Comparison of ENCODE assay signal across 20 cellular contexts in the genomic region with DNA sequence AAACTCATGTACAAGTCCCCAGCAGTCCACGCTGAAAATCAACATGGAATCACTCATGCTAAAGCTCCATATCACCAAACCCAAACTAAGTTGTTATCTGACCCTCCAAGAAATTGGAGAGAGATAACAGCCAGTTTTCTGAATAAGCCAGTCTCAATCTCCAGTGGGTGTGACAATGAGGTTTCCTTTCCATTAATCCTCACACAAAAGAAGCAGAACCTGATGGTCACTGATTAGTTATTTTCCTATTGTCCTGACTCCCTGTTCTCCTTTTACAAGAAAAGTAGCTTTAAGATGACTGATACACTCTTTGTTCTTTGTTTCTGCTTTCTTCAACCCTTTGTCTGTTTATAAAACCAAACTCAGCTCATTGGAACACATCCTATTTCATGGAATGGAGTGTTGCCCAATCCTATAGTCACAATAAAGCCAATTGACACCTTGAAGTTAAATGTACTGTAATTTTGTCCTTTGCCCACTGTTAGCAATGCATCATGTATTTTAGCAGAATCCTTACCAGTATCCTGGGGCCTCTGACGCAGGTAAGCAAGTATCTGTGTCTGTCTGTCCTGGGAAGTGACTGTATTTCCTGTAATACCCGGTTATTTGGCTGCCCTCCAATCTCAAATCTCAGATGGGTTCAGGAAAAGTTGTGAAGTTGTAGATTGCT. TPM values are rescaled to one million over a fixed set of nuclear protein-coding genes. Genes with fewer than 3 reads are reported as not detected.
A peak's percentile ranks its signal among the peaks of the same experiment; 100 is the strongest.
DNase-seq lines count a peak whose midpoint lies in the region; ATAC-seq and TF ChIP-seq lines count a peak whose summit lies in the region.
"Had no signal": no experiment of that assay in that cellular context is flagged by ENCODE, and none has a peak within 500 bp of the region (broad histone marks: within the 10 kb centered on the region; RNA-seq: fewer than 3 reads in every experiment).

No MANE protein-coding gene starts in this region.

- no peak overlapping the region for H3K27ac Mint-ChIP-seq in activated T-helper 1 cell treated with anti-CD3 and anti-CD28 coated beads, Interleukin-12 subunit alpha, Interleukin-12 subunit beta, Interleukin-2, Interleukin-4 antibody, amounts not matched to agents 30 ng/mL and 10 ng/mL and 1 ng/mL, durations not matched to agents 14 hours and 24 hours and 36 hours
- H3K27ac Mint-ChIP-seq: activated CD4-positive, alpha-beta memory T cell treated with anti-CD3 and anti-CD28 coated beads for 36 hours; CD8-positive, alpha-beta memory T cell; HFFc6; stimulated activated naive CD8-positive, alpha-beta T cell treated with anti-CD3 and anti-CD28 coated beads, Interleukin-15, amount 100 ng/mL, for 72 hours had no signal

- POLR2A ChIA-PET in PC-3 (lab: Charles Lee; ENCODE audit: unreplicated experiment): no interaction called here

- 38% methylated on average over 3 of the region's 3 CpGs for WGBS in mammary epithelial cell (ENCODE audit: low coverage, missing lambda C conversion rate)

- no peaks in the 10 kb centered on the region for H3K36me3 ChIP-seq in PC-3 (ENCODE audit: low read depth, low read length)
- no peaks in the 10 kb centered on the region for H3K36me3 ChIP-seq in mammary epithelial cell (ENCODE audit: insufficient read depth, low read length)
- H3K36me3 ChIP-seq: right atrium auricular region, transverse colon had no signal

- in situ Hi-C loops in mammary epithelial cell (cut with MboI; ENCODE audit: low sequenced_read_pairs in 2 of 2): no loop called here

- H2AFZ ChIP-seq in PC-3 (ENCODE audit: low read length) (no peak overlapping the region), mammary epithelial cell (ENCODE audit: low read depth, low read length) (peak overlapping the region; percentile 60)

- H3K4me3 ChIP-seq in PC-3 (ENCODE audit: low read length): no peak overlapping the region
- no peak overlapping the region for H3K4me3 ChIP-seq in mammary epithelial cell (replicated peaks in 1 of 3; ENCODE audit: insufficient read depth in 1 of 3, low read depth in 2 of 3, low read length in 3 of 3)
- no peak overlapping the region for H3K4me3 ChIP-seq in fibroblast of villous mesenchyme (ENCODE audit: low read depth, low read length)
- H3K4me3 ChIP-seq: right atrium auricular region, transverse colon had no signal

- H3K27me3 ChIP-seq in PC-3 (ENCODE audit: low read length) (no peaks in the 10 kb centered on the region), mammary epithelial cell (ENCODE audit: insufficient read depth, low read length) (no peaks in the 10 kb centered on the region)
- H3K27me3 ChIP-seq: right atrium auricular region had no signal

- intact Hi-C loops in PC-3 (cut with micrococcal nuclease) (no loop called here), mammary epithelial cell (cut with micrococcal nuclease) (no loop called here)
- intact Hi-C loops in activated T-helper 1 cell treated with anti-CD3 and anti-CD28 coated beads, Interleukin-12 subunit alpha, Interleukin-12 subunit beta, Interleukin-2, Interleukin-4 antibody, amounts not matched to agents 30 ng/mL and 10 ng/mL and 1 ng/mL, durations not matched to agents 14 hours and 24 hours and 36 hours (cut with micrococcal nuclease): no loop called here

- peaks cover 16% of the 10 kb centered on the region; the same call in 1 of the 2 replicates for H3K4me1 ChIP-seq in PC-3 (ENCODE audit: insufficient read depth, low read length)
- peaks cover 17% of the 10 kb centered on the region for H3K4me1 ChIP-seq in mammary epithelial cell (ENCODE audit: insufficient read depth, low read length)
- H3K4me1 ChIP-seq: right atrium auricular region, transverse colon had no signal

- H4K20me1 ChIP-seq in PC-3 (ENCODE audit: low read length) (no peaks in the 10 kb centered on the region), mammary epithelial cell (ENCODE audit: insufficient read depth, low read length) (no peaks in the 10 kb centered on the region)

- peaks cover 17% of the 10 kb centered on the region for H3K27me3 Mint-ChIP-seq in activated T-helper 1 cell treated with anti-CD3 and anti-CD28 coated beads, Interleukin-12 subunit alpha, Interleukin-12 subunit beta, Interleukin-2, Interleukin-4 antibody, amounts not matched to agents 30 ng/mL and 10 ng/mL and 1 ng/mL, durations not matched to agents 14 hours and 24 hours and 36 hours (ENCODE audit: insufficient read depth)
- H3K27me3 Mint-ChIP-seq: stimulated activated naive CD8-positive, alpha-beta T cell treated with anti-CD3 and anti-CD28 coated beads, Interleukin-15, amount 100 ng/mL, for 72 hours had no signal

- no peak overlapping the region for H3K4me3 Mint-ChIP-seq in activated T-helper 1 cell treated with anti-CD3 and anti-CD28 coated beads, Interleukin-12 subunit alpha, Interleukin-12 subunit beta, Interleukin-2, Interleukin-4 antibody, amounts not matched to agents 30 ng/mL and 10 ng/mL and 1 ng/mL, durations not matched to agents 14 hours and 24 hours and 36 hours
- H3K4me3 Mint-ChIP-seq: activated CD4-positive, alpha-beta memory T cell treated with anti-CD3 and anti-CD28 coated beads for 36 hours; CD8-positive, alpha-beta memory T cell; HFFc6; stimulated activated naive CD8-positive, alpha-beta T cell treated with anti-CD3 and anti-CD28 coated beads, Interleukin-15, amount 100 ng/mL, for 72 hours had no signal

- no peaks in the 10 kb centered on the region for H3K36me3 Mint-ChIP-seq in activated T-helper 1 cell treated with anti-CD3 and anti-CD28 coated beads, Interleukin-12 subunit alpha, Interleukin-12 subunit beta, Interleukin-2, Interleukin-4 antibody, amounts not matched to agents 30 ng/mL and 10 ng/mL and 1 ng/mL, durations not matched to agents 14 hours and 24 hours and 36 hours (ENCODE audit: low read depth)
- H3K36me3 Mint-ChIP-seq: activated CD4-positive, alpha-beta memory T cell treated with anti-CD3 and anti-CD28 coated beads for 36 hours had no signal

- TF ChIP-seq CTCF in PC-3 (conservative IDR thresholded peaks at IDR 0.05; ENCODE audit: low read depth, low read length): no peak
- TF ChIP-seq CTCF in mammary epithelial cell (conservative IDR thresholded peaks at IDR 0.05 in 1 of 2, IDR thresholded peaks at IDR 0.05 in 1 of 2; ENCODE audit: extremely low read depth in 1 of 2, insufficient read depth in 1 of 2, low read depth in 1 of 2, low read length in 2 of 2): no peak
- no peak for TF ChIP-seq CTCF in fibroblast of villous mesenchyme (IDR thresholded peaks at IDR 0.05; ENCODE audit: insufficient read depth, low read depth, low read length)

- H3K9ac ChIP-seq in PC-3 (ENCODE audit: low read length): no peak overlapping the region
- peak overlapping the region; percentile 31 for H3K9ac ChIP-seq in mammary epithelial cell (ENCODE audit: insufficient read depth, low read length)

- peak; percentile 61 for DNase-seq in PC-3
- peak; percentile 87 for DNase-seq in mammary epithelial cell
- DNase-seq in fibroblast of villous mesenchyme (ENCODE audit: low read depth): peak; percentile 10
- DNase-seq in renal cortical epithelial cell (ENCODE audit: low read depth): peak; percentile 6
- DNase-seq in HuH-7 (ENCODE audit: low spot score): no peak
- no peak for DNase-seq in activated T-helper 1 cell treated with anti-CD3 and anti-CD28 coated beads, Interleukin-12 subunit alpha, Interleukin-12 subunit beta, Interleukin-2, Interleukin-4 antibody, amounts not matched to agents 30 ng/mL and 10 ng/mL and 1 ng/mL, durations not matched to agents 14 hours and 24 hours and 36 hours (ENCODE audit: low spot score)
- no peak for DNase-seq in MV-4-11 (lab: John Stamatoyannopoulos, UW)
- DNase-seq: activated CD4-positive, alpha-beta memory T cell treated with anti-CD3 and anti-CD28 coated beads for 36 hours; activated gamma-delta T cell treated with Interleukin-2 at 50 U/mL for 16 hours; caudate nucleus; CD8-positive, alpha-beta memory T cell; DMS53; HFFc6; naive thymus-derived CD4-positive, alpha-beta T cell; NCI-H1105 treated with DMSO at 0.1 percent for 48 hours; NCI-H2081 treated with DMSO at 0.1 percent for 48 hours; stimulated activated naive CD8-positive, alpha-beta T cell treated with anti-CD3 and anti-CD28 coated beads, Interleukin-15, amount 100 ng/mL, for 72 hours; transverse colon had no signal

- peaks cover 6% of the 10 kb centered on the region for H3K4me1 Mint-ChIP-seq in activated T-helper 1 cell treated with anti-CD3 and anti-CD28 coated beads, Interleukin-12 subunit alpha, Interleukin-12 subunit beta, Interleukin-2, Interleukin-4 antibody, amounts not matched to agents 30 ng/mL and 10 ng/mL and 1 ng/mL, durations not matched to agents 14 hours and 24 hours and 36 hours (ENCODE audit: low read depth)

- dilution Hi-C loops in mammary epithelial cell (cut with HindIII; ENCODE audit: low sequenced_read_pairs): no loop called here

- peak overlapping the region; percentile 6; the same call in 1 of the 2 replicates for H3K4me2 ChIP-seq in PC-3 (ENCODE audit: low read length)
- peak overlapping the region; percentile 3 for H3K4me2 ChIP-seq in mammary epithelial cell (ENCODE audit: insufficient read depth, low read depth, low read length)

- H3K9me3 Mint-ChIP-seq in activated T-helper 1 cell treated with anti-CD3 and anti-CD28 coated beads, Interleukin-12 subunit alpha, Interleukin-12 subunit beta, Interleukin-2, Interleukin-4 antibody, amounts not matched to agents 30 ng/mL and 10 ng/mL and 1 ng/mL, durations not matched to agents 14 hours and 24 hours and 36 hours: peaks cover 10% of the 10 kb centered on the region

- no TSS peak for BruUV-seq in PC-3 (replicated peaks; lab: Mats Ljungman, UMichigan)
- no TSS peak for BruUV-seq in mammary epithelial cell (replicated peaks; lab: Mats Ljungman, UMichigan)

- peaks cover 11% of the 10 kb centered on the region; the same call in 1 of the 2 replicates for H3K9me3 ChIP-seq in PC-3 (ENCODE audit: low read length)
- H3K9me3 ChIP-seq in mammary epithelial cell (replicated peaks; ENCODE audit: insufficient read depth, low read length): no peaks in the 10 kb centered on the region
- H3K9me3 ChIP-seq: transverse colon had no signal

- ATAC-seq in PC-3: peak; percentile 75
- ATAC-seq: naive thymus-derived CD4-positive, alpha-beta T cell; Panc1; stimulated activated naive CD8-positive, alpha-beta T cell treated with anti-CD3 and anti-CD28 coated beads, Interleukin-15, amount 100 ng/mL, for 72 hours had no signal

- H3K79me2 ChIP-seq in PC-3 (ENCODE audit: low read length) (no peaks in the 10 kb centered on the region), mammary epithelial cell (ENCODE audit: insufficient read depth, low read length) (no peaks in the 10 kb centered on the region)

- no peaks in the 10 kb centered on the region for H3K9me2 ChIP-seq in PC-3 (replicated peaks; ENCODE audit: low read length)

- no peaks in the 10 kb centered on the region for H3F3A ChIP-seq in PC-3 (ENCODE audit: low read length, unreplicated experiment)

- H3K27ac ChIP-seq in PC-3 (ENCODE audit: low read length) (0 out of 2 replicates have a peak overlapping the region, but pooled peaks have one; percentile 6), mammary epithelial cell (ENCODE audit: insufficient read depth, low read depth, low read length) (peak overlapping the region; percentile 64)
- H3K27ac ChIP-seq: right atrium auricular region, transverse colon had no signal

- CTCF ChIA-PET in PC-3 (lab: Charles Lee) (no interaction called here), mammary epithelial cell (lab: Charles Lee; ENCODE audit: low non-redundant PET) (interaction anchor here (0.5 kb wide), 1 partner anchor 109 kb away, joined by 4 read pairs; no protein-coding TSS in a partner anchor)

RNA-seq across cellular contexts. Expression of a gene that starts 30.6 kb away (rescaled TPM):
- total RNA-seq in PC-3 (2014; rRNA removed) (11.7 and 16.3 TPM in 2 replicates), mammary epithelial cell (1 to 10 TPM in 1 of 2 donors, under 1 TPM in 1; 0.33 to 2.0 TPM), fibroblast of villous mesenchyme (11.9 and 13.4 TPM in 2 replicates), renal cortical epithelial cell (under 0.01 and 0.40 TPM in 2 replicates)
- polyA plus RNA-seq in mammary epithelial cell: 0.20 TPM
- not detected for polyA minus RNA-seq in mammary epithelial cell
- 0.39 and 0.54 TPM in 2 replicates for total RNA-seq in activated T-helper 1 cell treated with anti-CD3 and anti-CD28 coated beads, Interleukin-12 subunit alpha, Interleukin-12 subunit beta, Interleukin-2, Interleukin-4 antibody, amounts not matched to agents 30 ng/mL and 10 ng/mL and 1 ng/mL, durations not matched to agents 14 hours and 24 hours and 36 hours

Comparison
In these comparisons a context has a peak if more than half of its experiments do, and no peak if none do; other contexts are left out.
1. DNase-seq: peak in PC-3 (single experiment), mammary epithelial cell (single experiment), fibroblast of villous mesenchyme (single experiment) and renal cortical epithelial cell (single experiment); none in HuH-7 (single experiment), activated T-helper 1 cell treated with anti-CD3 and anti-CD28 coated beads, Interleukin-12 subunit alpha, Interleukin-12 subunit beta, Interleukin-2, Interleukin-4 antibody, amounts not matched to agents 30 ng/mL and 10 ng/mL and 1 ng/mL, durations not matched to agents 14 hours and 24 hours and 36 hours (single experiment) and MV-4-11 (single experiment).